10 cellular contexts compared by ENCODE assay signal in genomic region chr15:41334293-41335120, GRCh38. TPM values are rescaled to one million over a fixed set of nuclear protein-coding genes. Genes with fewer than 3 reads are reported as not detected.
DNase-seq lines count a peak whose midpoint lies in the region; ATAC-seq and TF ChIP-seq lines count a peak whose summit lies in the region.
"Had no signal": no experiment of that assay in that cellular context is flagged by ENCODE, and none has a peak within 500 bp of the region (broad histone marks: within the 10 kb centered on the region; RNA-seq: fewer than 3 reads in every experiment).

No MANE protein-coding gene starts in this region.

- no peak overlapping the region for H3K27ac ChIP-seq in PC-3 (ENCODE audit: low read length)
- H3K27ac ChIP-seq in ectodermal cell (ENCODE audit: insufficient read depth, low read depth, low read length, poor library complexity, severe bottlenecking), result no peak overlapping the region

- CTCF ChIA-PET in activated CD4-positive, alpha-beta T cell treated with anti-CD3 and anti-CD28 coated beads for 36 hours (lab: Charles Lee), result no interaction called here
- CTCF ChIA-PET in PC-3 (lab: Charles Lee), result no interaction called here

- no peaks in the 10 kb centered on the region for H3K27me3 Mint-ChIP-seq in activated CD4-positive, alpha-beta T cell treated with anti-CD3 and anti-CD28 coated beads for 36 hours

- H2AFZ ChIP-seq in PC-3 (ENCODE audit: low read length), result peak overlapping the region; percentile 80; the same call in 1 of the 2 replicates

- TF ChIP-seq CTCF in PC-3 (conservative IDR thresholded peaks at IDR 0.05; ENCODE audit: low read depth, low read length), result no peak

- peaks cover 36% of the 10 kb centered on the region for H3K36me3 Mint-ChIP-seq in activated CD4-positive, alpha-beta T cell treated with anti-CD3 and anti-CD28 coated beads for 36 hours (ENCODE audit: low read depth)
- peaks cover 57% of the 10 kb centered on the region for H3K36me3 Mint-ChIP-seq in stimulated activated effector memory CD8-positive, alpha-beta T cell treated with anti-CD3 and anti-CD28 coated beads, Interleukin-12 subunit alpha, Interleukin-12 subunit beta, amount 100 ng/mL, for 72 hours

- peak overlapping the region; percentile 91 for H3K4me3 Mint-ChIP-seq in activated CD4-positive, alpha-beta T cell treated with anti-CD3 and anti-CD28 coated beads for 36 hours
- peak overlapping the region; percentile 97 for H3K4me3 Mint-ChIP-seq in stimulated activated effector memory CD8-positive, alpha-beta T cell treated with anti-CD3 and anti-CD28 coated beads, Interleukin-12 subunit alpha, Interleukin-12 subunit beta, amount 100 ng/mL, for 72 hours

- H3K4me3 ChIP-seq in PC-3 (ENCODE audit: low read length) (peak overlapping the region; percentile 87), ectodermal cell (ENCODE audit: insufficient read depth, low read depth, low read length) (peak overlapping the region; percentile 91)

- no peaks in the 10 kb centered on the region for H4K20me1 ChIP-seq in PC-3 (ENCODE audit: low read length)

- peak overlapping the region; percentile 49 for H3K27ac Mint-ChIP-seq in activated CD4-positive, alpha-beta T cell treated with anti-CD3 and anti-CD28 coated beads for 36 hours
- peak overlapping the region; percentile 70 for H3K27ac Mint-ChIP-seq in stimulated activated effector memory CD8-positive, alpha-beta T cell treated with anti-CD3 and anti-CD28 coated beads, Interleukin-12 subunit alpha, Interleukin-12 subunit beta, amount 100 ng/mL, for 72 hours

- no peaks in the 10 kb centered on the region for H3K9me3 Mint-ChIP-seq in activated CD4-positive, alpha-beta T cell treated with anti-CD3 and anti-CD28 coated beads for 36 hours (ENCODE audit: low read depth)
- H3K9me3 Mint-ChIP-seq in stimulated activated effector memory CD8-positive, alpha-beta T cell treated with anti-CD3 and anti-CD28 coated beads, Interleukin-12 subunit alpha, Interleukin-12 subunit beta, amount 100 ng/mL, for 72 hours, result no peaks in the 10 kb centered on the region

- peaks cover 15% of the 10 kb centered on the region for H3K36me3 ChIP-seq in PC-3 (ENCODE audit: low read depth, low read length)
- H3K36me3 ChIP-seq in ectodermal cell (ENCODE audit: control insufficient read depth, insufficient read depth, low read length), result peaks cover 9% of the 10 kb centered on the region

- peaks cover 35% of the 10 kb centered on the region for H3K4me1 Mint-ChIP-seq in activated CD4-positive, alpha-beta T cell treated with anti-CD3 and anti-CD28 coated beads for 36 hours
- peaks cover 32% of the 10 kb centered on the region for H3K4me1 Mint-ChIP-seq in stimulated activated effector memory CD8-positive, alpha-beta T cell treated with anti-CD3 and anti-CD28 coated beads, Interleukin-12 subunit alpha, Interleukin-12 subunit beta, amount 100 ng/mL, for 72 hours

- peaks cover 77% of the 10 kb centered on the region for H3K79me2 ChIP-seq in PC-3 (ENCODE audit: low read length)

- WGBS in ectodermal cell, 2 experiments, result 85 to 93% methylated on average over 12 of the region's 12 CpGs

- DNase-seq in activated CD4-positive, alpha-beta T cell treated with anti-CD3 and anti-CD28 coated beads for 36 hours, result no peak
- DNase-seq in activated CD4-positive, alpha-beta T cell treated with anti-CD3 and anti-CD28 coated beads, Interleukin-2, amount 50 U/mL, for 1 hour, result no peak
- DNase-seq in PC-3, result peak; percentile 4
- peak in 1 of 2 donors; percentile 57 for DNase-seq in stimulated activated effector memory CD8-positive, alpha-beta T cell treated with anti-CD3 and anti-CD28 coated beads, Interleukin-12 subunit alpha, Interleukin-12 subunit beta, amount 100 ng/mL, for 72 hours (ENCODE audit: low spot score in 2 of 2)
- no peak for DNase-seq in stimulated activated CD8-positive, alpha-beta memory T cell treated with anti-CD3 and anti-CD28 coated beads, Interleukin-4, amount 100 ng/mL, for 48 hours
- DNase-seq in stimulated activated CD4-positive, alpha-beta T cell treated with anti-CD3 and anti-CD28 coated beads, Interleukin-4, amount 100 ng/mL, for 4 hours, result no peak
- DNase-seq: activated effector memory CD4-positive, alpha-beta T cell treated with Interleukin-2 at 50 U/mL for 16 hours; NCI-H1930 had no signal

- no TSS peak for BruUV-seq in PC-3 (replicated peaks; lab: Mats Ljungman, UMichigan)

- intact Hi-C loops in activated CD4-positive, alpha-beta T cell treated with anti-CD3 and anti-CD28 coated beads for 36 hours (cut with DNase I, micrococcal nuclease), result loop anchor here (5.0 to 10.0 kb wide), 4 partner anchors 217 to 493 kb away; partner anchors contain the start of genes CHAC1 (in 1 of the 2), INO80 (in 1 of the 2) and JMJD7 (in 1 of the 2)
- intact Hi-C loops in PC-3 (cut with micrococcal nuclease), result no loop called here

- peak overlapping the region; percentile 83 for H3K4me2 ChIP-seq in PC-3 (ENCODE audit: low read length)

- POLR2A ChIA-PET in activated CD4-positive, alpha-beta T cell treated with anti-CD3 and anti-CD28 coated beads for 36 hours (lab: Charles Lee), result interaction anchor here (0.6 to 2.6 kb wide), 4 partner anchors 12 to 641 kb away, joined by 3 to 19 read pairs (median 6); no protein-coding TSS in a partner anchor
- POLR2A ChIA-PET in PC-3 (lab: Charles Lee; ENCODE audit: unreplicated experiment), result no interaction called here

- H3K4me1 ChIP-seq in PC-3 (ENCODE audit: insufficient read depth, low read length), result peaks cover 11% of the 10 kb centered on the region; the same call in 1 of the 2 replicates
- no peaks in the 10 kb centered on the region for H3K4me1 ChIP-seq in ectodermal cell (ENCODE audit: control insufficient read depth, insufficient read depth, low read length)

- no peaks in the 10 kb centered on the region for H3K27me3 ChIP-seq in PC-3 (ENCODE audit: low read length)
- H3K27me3 ChIP-seq in ectodermal cell (ENCODE audit: control insufficient read depth, insufficient read depth, low read length, poor library complexity, severe bottlenecking), result no peaks in the 10 kb centered on the region

- no peaks in the 10 kb centered on the region for H3K9me2 ChIP-seq in PC-3 (replicated peaks; ENCODE audit: low read length)

- H3K9me3 ChIP-seq in PC-3 (ENCODE audit: low read length) (no peaks in the 10 kb centered on the region), ectodermal cell (ENCODE audit: control insufficient read depth, low read length) (no peaks in the 10 kb centered on the region)

- H3K9ac ChIP-seq in PC-3 (ENCODE audit: low read length), result peak overlapping the region; percentile 92

- no peak for ATAC-seq in activated CD4-positive, alpha-beta T cell treated with anti-CD3 and anti-CD28 coated beads for 36 hours
- no peak for ATAC-seq in PC-3
- ATAC-seq in stimulated activated effector memory CD8-positive, alpha-beta T cell treated with anti-CD3 and anti-CD28 coated beads, Interleukin-12 subunit alpha, Interleukin-12 subunit beta, amount 100 ng/mL, for 72 hours, result no peak
- ATAC-seq in GM19395 (IDR thresholded peaks at IDR 0.05; ENCODE audit: unreplicated experiment), result no peak

- no peaks in the 10 kb centered on the region for H3F3A ChIP-seq in PC-3 (ENCODE audit: low read length, unreplicated experiment)

RNA-seq across cellular contexts. Expression of gene NUSAP1, which starts 1.8 kb away (rescaled TPM):
- 100 to 1,000 TPM; 179 to 206 TPM for total RNA-seq in activated CD4-positive, alpha-beta T cell treated with anti-CD3 and anti-CD28 coated beads for 36 hours
- total RNA-seq in PC-3 (2014; rRNA removed), result 96.2 and 178 TPM in 2 replicates
- 166 TPM for polyA plus RNA-seq in ectodermal cell (2013, experiment 1 of 4)
- polyA plus RNA-seq in ectodermal cell (2013, experiment 2 of 4), result 147 TPM
- 147 TPM for polyA plus RNA-seq in ectodermal cell (2013, experiment 3 of 4)
- polyA plus RNA-seq in ectodermal cell (2013, experiment 4 of 4), result 148 TPM

RNA-seq across cellular contexts. Expression of gene OIP5, which starts 2.1 kb away (rescaled TPM):
- total RNA-seq in activated CD4-positive, alpha-beta T cell treated with anti-CD3 and anti-CD28 coated beads for 36 hours, result 10 to 100 TPM; 11.5 to 14.0 TPM
- 26.6 and 40.3 TPM in 2 replicates for total RNA-seq in PC-3 (2014; rRNA removed)
- 40.7 TPM for polyA plus RNA-seq in ectodermal cell (2013, experiment 1 of 4)
- polyA plus RNA-seq in ectodermal cell (2013, experiment 2 of 4), result 36.2 TPM
- 42.9 TPM for polyA plus RNA-seq in ectodermal cell (2013, experiment 3 of 4)
- 43.5 TPM for polyA plus RNA-seq in ectodermal cell (2013, experiment 4 of 4)
